30 cellular contexts compared by ENCODE assay signal in genomic region chr1:15929258-15929935, GRCh38. TPM values are rescaled to one million over a fixed set of nuclear protein-coding genes. Genes with fewer than 3 reads are reported as not detected.
DNase-seq lines count a peak whose midpoint lies in the region; ATAC-seq and TF ChIP-seq lines count a peak whose summit lies in the region.
"Had no signal": no experiment of that assay in that cellular context is flagged by ENCODE, and none has a peak within 500 bp of the region (broad histone marks: within the 10 kb centered on the region; RNA-seq: fewer than 3 reads in every experiment).

No MANE protein-coding gene starts in this region.

- no peak for TF ChIP-seq EP300 in ovary (IDR thresholded peaks at IDR 0.05)

- TF ChIP-seq POLR2A in ovary (IDR thresholded peaks at IDR 0.05) = no peak

- no peaks in the 10 kb centered on the region for H3K27me3 Mint-ChIP-seq in T-helper 1 cell treated with Interleukin-12 subunit alpha and Interleukin-12 subunit beta and Interleukin-4 antibody, amounts not matched to agents 30 μg/mL and 1 μg/mL, for 36 hours (ENCODE audit: low read depth)
- no peaks in the 10 kb centered on the region for H3K27me3 Mint-ChIP-seq in CD4-positive, alpha-beta T cell
- H3K27me3 Mint-ChIP-seq: activated CD8-positive, alpha-beta memory T cell treated with anti-CD3 and anti-CD28 coated beads, Interleukin-2, amount 10 ng/mL, durations not matched to agents 7 days and 5 days; activated naive CD8-positive, alpha-beta T cell; central memory CD8-positive, alpha-beta T cell; T-helper 17 cell had no signal

- WGBS in ovary, 3 donors = 91 to 96% (median 93%) methylated on average over 13 of the region's 13 CpGs

- no peak overlapping the region for H3K4me3 Mint-ChIP-seq in T-helper 1 cell treated with Interleukin-12 subunit alpha and Interleukin-12 subunit beta and Interleukin-4 antibody, amounts not matched to agents 30 μg/mL and 1 μg/mL, for 36 hours
- no peak overlapping the region for H3K4me3 Mint-ChIP-seq in CD4-positive, alpha-beta T cell
- H3K4me3 Mint-ChIP-seq: activated CD8-positive, alpha-beta memory T cell treated with anti-CD3 and anti-CD28 coated beads, Interleukin-2, amount 10 ng/mL, durations not matched to agents 7 days and 5 days; activated naive CD8-positive, alpha-beta T cell; CD14-positive monocyte; central memory CD8-positive, alpha-beta T cell; neural crest cell; T-helper 17 cell had no signal

- H3K36me3 ChIP-seq in ovary = no peaks in the 10 kb centered on the region

- H3K27ac ChIP-seq in angular gyrus (ENCODE audit: low read depth, low read length) (peak overlapping the region; percentile 2), dorsolateral prefrontal cortex (peak overlapping the region in 55 of 59 donors; percentile 4 to 81 (median 56)), ovary (no peak overlapping the region)
- H3K27ac ChIP-seq in CD4-positive, alpha-beta T cell (ENCODE audit: low read depth, low read length) = no peak overlapping the region
- H3K27ac ChIP-seq: 22Rv1, gastrocnemius medialis, KMS-11, right atrium auricular region, transverse colon had no signal

- DNase-seq in T-helper 1 cell = no peak
- peak in 1 of 10 donors; percentile 80 for DNase-seq in dorsolateral prefrontal cortex
- DNase-seq in pons (ENCODE audit: low spot score) = peak; percentile 32
- no peak for DNase-seq in GDM1 (lab: John Stamatoyannopoulos, UW)
- no peak for DNase-seq in CD4-positive, alpha-beta T cell
- DNase-seq in ovary = no peak
- DNase-seq: activated CD4-positive, CD25-positive, alpha-beta regulatory T cell; activated CD8-positive, alpha-beta memory T cell treated with anti-CD3 and anti-CD28 coated beads, Interleukin-2, amount 10 ng/mL, durations not matched to agents 7 days and 5 days; Calu3; DND-41; gastrocnemius medialis; MG63; NCI-H1930; NCI-H69; posterior cingulate gyrus; SK-N-SH; small intestine; T-helper 17 cell; transverse colon had no signal

- intact Hi-C loops in dorsolateral prefrontal cortex (cut with DNase I) = no loop called here
- intact Hi-C loops in CD4-positive, alpha-beta T cell (cut with DNase I, micrococcal nuclease) = no loop called here
- intact Hi-C loops in ovary (cut with DNase I) = no loop called here

- no peaks in the 10 kb centered on the region for H3K4me1 ChIP-seq in ovary (ENCODE audit: insufficient read depth)
- H3K4me1 ChIP-seq: gastrocnemius medialis, HAP-1, right atrium auricular region, transverse colon had no signal

- peak overlapping the region; percentile 45 for H3K27ac Mint-ChIP-seq in T-helper 1 cell treated with Interleukin-12 subunit alpha and Interleukin-12 subunit beta and Interleukin-4 antibody, amounts not matched to agents 30 μg/mL and 1 μg/mL, for 36 hours
- H3K27ac Mint-ChIP-seq in CD4-positive, alpha-beta T cell = no peak overlapping the region
- H3K27ac Mint-ChIP-seq: activated CD8-positive, alpha-beta memory T cell treated with anti-CD3 and anti-CD28 coated beads, Interleukin-2, amount 10 ng/mL, durations not matched to agents 7 days and 5 days had no signal

- H3K9me3 ChIP-seq in CD4-positive, alpha-beta T cell (ENCODE audit: control insufficient read depth, low read length) = no peaks in the 10 kb centered on the region
- no peaks in the 10 kb centered on the region for H3K9me3 ChIP-seq in ovary
- H3K9me3 ChIP-seq: gastrocnemius medialis, HAP-1, MG63, right atrium auricular region, SK-N-SH, transverse colon had no signal

- TF ChIP-seq CTCF in dorsolateral prefrontal cortex (IDR thresholded peaks at IDR 0.05 in 54 of 56, conservative IDR thresholded peaks at IDR 0.05 in 2 of 56; ENCODE audit: low read depth in 1 of 56, partially characterized antibody in 56 of 56) (no peak), ovary (IDR thresholded peaks at IDR 0.05) (no peak)
- no peak for TF ChIP-seq CTCF in CD4-positive, alpha-beta T cell (IDR thresholded peaks at IDR 0.05)

- H3K4me3 ChIP-seq in dorsolateral prefrontal cortex (no peak overlapping the region), ovary (no peak overlapping the region)
- H3K4me3 ChIP-seq: gastrocnemius medialis, HAP-1, MG63, right atrium auricular region, transverse colon had no signal

- no peaks in the 10 kb centered on the region for H3K9me3 Mint-ChIP-seq in T-helper 1 cell treated with Interleukin-12 subunit alpha and Interleukin-12 subunit beta and Interleukin-4 antibody, amounts not matched to agents 30 μg/mL and 1 μg/mL, for 36 hours
- no peaks in the 10 kb centered on the region for H3K9me3 Mint-ChIP-seq in CD4-positive, alpha-beta T cell
- H3K9me3 Mint-ChIP-seq: CD14-positive monocyte; central memory CD8-positive, alpha-beta T cell; neural crest cell had no signal

- no peaks in the 10 kb centered on the region for H3K27me3 ChIP-seq in dorsolateral prefrontal cortex
- H3K27me3 ChIP-seq in CD4-positive, alpha-beta T cell (ENCODE audit: control insufficient read depth, insufficient read depth, low read length) = no peaks in the 10 kb centered on the region
- no peaks in the 10 kb centered on the region for H3K27me3 ChIP-seq in ovary
- H3K27me3 ChIP-seq: gastrocnemius medialis, MG63, right atrium auricular region, transverse colon had no signal

- ATAC-seq in CD4-positive, alpha-beta T cell (ENCODE audit: poor library complexity) = no peak
- ATAC-seq: activated CD8-positive, alpha-beta memory T cell treated with anti-CD3 and anti-CD28 coated beads, Interleukin-2, amount 10 ng/mL, durations not matched to agents 7 days and 5 days; gastrocnemius medialis; Right ventricle myocardium inferior; T-helper 17 cell had no signal

- CTCF ChIA-PET in CD4-positive, alpha-beta T cell (lab: Charles Lee) = no interaction called here

- no peaks in the 10 kb centered on the region for H3K4me1 Mint-ChIP-seq in T-helper 1 cell treated with Interleukin-12 subunit alpha and Interleukin-12 subunit beta and Interleukin-4 antibody, amounts not matched to agents 30 μg/mL and 1 μg/mL, for 36 hours (ENCODE audit: low read depth)
- H3K4me1 Mint-ChIP-seq in CD4-positive, alpha-beta T cell (ENCODE audit: low read depth) = no peaks in the 10 kb centered on the region
- H3K4me1 Mint-ChIP-seq: CD14-positive monocyte, neural crest cell had no signal

- POLR2A ChIA-PET in CD4-positive, alpha-beta T cell (lab: Charles Lee) = interaction anchor here (1.0 to 1.1 kb wide), 2 partner anchors 95 to 114 kb away, joined by 3 read pairs; no protein-coding TSS in a partner anchor

- peaks cover 64% of the 10 kb centered on the region for H3K36me3 Mint-ChIP-seq in T-helper 1 cell treated with Interleukin-12 subunit alpha and Interleukin-12 subunit beta and Interleukin-4 antibody, amounts not matched to agents 30 μg/mL and 1 μg/mL, for 36 hours (ENCODE audit: low read depth)
- peaks cover 95% of the 10 kb centered on the region for H3K36me3 Mint-ChIP-seq in CD4-positive, alpha-beta T cell (ENCODE audit: low read depth)

RNA-seq across cellular contexts. Expression of gene ZBTB17, which starts 46.5 kb away (rescaled TPM):
- 10 to 100 TPM; 29.3 to 71.4 (median 45.9) TPM for total RNA-seq in dorsolateral prefrontal cortex
- 10 to 100 TPM; 70.2 to 78.1 TPM for total RNA-seq in CD4-positive, alpha-beta T cell
- 10 to 100 TPM; 18.8 to 45.7 (median 29.8) TPM for total RNA-seq in ovary
- 10 to 100 TPM in 1 of 2 donors, 1 to 10 TPM in 1; 3.7 to 33.1 TPM for polyA plus RNA-seq in ovary

Comparison
In these comparisons a context has a peak if more than half of its experiments do, and no peak if none do; other contexts are left out.
1. H3K27ac ChIP-seq: peak in angular gyrus (single experiment) and dorsolateral prefrontal cortex (55 of 59); none in CD4-positive, alpha-beta T cell (single experiment) and ovary (0 of 2).